Comparison of ENCODE assay signal across 17 cellular contexts in genomic region chr16:19697756-19698318, GRCh38. TPM values are rescaled to one million over a fixed set of nuclear protein-coding genes. Genes with fewer than 3 reads are reported as not detected.
DNase-seq lines count a peak whose midpoint lies in the region; ATAC-seq and TF ChIP-seq lines count a peak whose summit lies in the region.
"Had no signal": no experiment of that assay in that cellular context is flagged by ENCODE, and none has a peak within 500 bp of the region (broad histone marks: within the 10 kb centered on the region; RNA-seq: fewer than 3 reads in every experiment).

No MANE protein-coding gene starts in this region.

- no peak for TF ChIP-seq CTCF in suprapubic skin (IDR thresholded peaks at IDR 0.05)

- peaks cover 89% of the 10 kb centered on the region for H3K36me3 Mint-ChIP-seq in activated T-cell treated with anti-CD3 and anti-CD28 coated beads, Interleukin-2, amount 50 U/mL, for 24 hours (ENCODE audit: low read depth)
- H3K36me3 Mint-ChIP-seq in activated T-cell treated with anti-CD3 and anti-CD28 coated beads, Interleukin-2, amount 50 U/mL, for 4 hours (ENCODE audit: insufficient read depth), result peaks cover 26% of the 10 kb centered on the region
- peaks cover 29% of the 10 kb centered on the region for H3K36me3 Mint-ChIP-seq in activated naive CD8-positive, alpha-beta T cell treated with anti-CD3 and anti-CD28 coated beads for 36 hours
- peaks cover 21% of the 10 kb centered on the region for H3K36me3 Mint-ChIP-seq in memory B cell

- no peak for TF ChIP-seq POLR2A in suprapubic skin (IDR thresholded peaks at IDR 0.05)

- TF ChIP-seq EP300 in suprapubic skin (IDR thresholded peaks at IDR 0.05), result no peak

- H3K27ac ChIP-seq in suprapubic skin, result peak overlapping the region; percentile 85
- H3K27ac ChIP-seq: PC-9 had no signal

- peaks cover 54% of the 10 kb centered on the region for H3K4me1 ChIP-seq in suprapubic skin

- H3K9me3 ChIP-seq in suprapubic skin, result no peaks in the 10 kb centered on the region
- H3K9me3 ChIP-seq: A549, Caco-2 had no signal

- DNase-seq in activated T-cell treated with anti-CD3 and anti-CD28 coated beads, Interleukin-2, amount 50 U/mL, for 24 hours, result no peak
- no peak for DNase-seq in activated T-cell treated with anti-CD3 and anti-CD28 coated beads, Interleukin-2, amount 50 U/mL, for 4 hours
- DNase-seq in activated naive CD8-positive, alpha-beta T cell treated with anti-CD3 and anti-CD28 coated beads for 36 hours, result no peak
- no peak for DNase-seq in memory B cell (ENCODE audit: low spot score in 2 of 2)
- no peak for DNase-seq in suprapubic skin (ENCODE audit: low spot score in 2 of 2)
- no peak for DNase-seq in effector CD8-positive, alpha-beta T cell (lab: John Stamatoyannopoulos, UW)
- DNase-seq in NCI-H1105 treated with DMSO at 0.1 percent for 48 hours (lab: John Stamatoyannopoulos, UW), result no peak
- DNase-seq: activated CD4-positive, CD25-positive, alpha-beta regulatory T cell treated with anti-CD3 and anti-CD28 coated beads, Interleukin-2, amount 50 U/mL, for 72 hours; effector memory CD4-positive, alpha-beta T cell; foreskin melanocyte; GOT3; KG1; NCI-H510A treated with DMSO at 0.1 percent for 48 hours; PC-9 had no signal

- no peak overlapping the region for H3K4me3 Mint-ChIP-seq in activated T-cell treated with anti-CD3 and anti-CD28 coated beads, Interleukin-2, amount 50 U/mL, for 24 hours
- no peak overlapping the region for H3K4me3 Mint-ChIP-seq in activated T-cell treated with anti-CD3 and anti-CD28 coated beads, Interleukin-2, amount 50 U/mL, for 4 hours
- H3K4me3 Mint-ChIP-seq in activated naive CD8-positive, alpha-beta T cell treated with anti-CD3 and anti-CD28 coated beads for 36 hours, result no peak overlapping the region
- no peak overlapping the region for H3K4me3 Mint-ChIP-seq in memory B cell

- H3K27ac Mint-ChIP-seq in activated T-cell treated with anti-CD3 and anti-CD28 coated beads, Interleukin-2, amount 50 U/mL, for 24 hours, result peak overlapping the region; percentile 33
- peak overlapping the region; percentile 62 for H3K27ac Mint-ChIP-seq in activated naive CD8-positive, alpha-beta T cell treated with anti-CD3 and anti-CD28 coated beads for 36 hours
- H3K27ac Mint-ChIP-seq in memory B cell, result peak overlapping the region; percentile 17

- 78% methylated on average over 8 of the region's 8 CpGs for WGBS in suprapubic skin

- no peak for ATAC-seq in activated T-cell treated with anti-CD3 and anti-CD28 coated beads, Interleukin-2, amount 50 U/mL, for 4 hours
- ATAC-seq in memory B cell (ENCODE audit: low read depth) (no peak), HG02763 (IDR thresholded peaks at IDR 0.05; ENCODE audit: unreplicated experiment) (no peak)
- ATAC-seq: A549 had no signal

- peaks cover 61% of the 10 kb centered on the region for H3K4me1 Mint-ChIP-seq in activated T-cell treated with anti-CD3 and anti-CD28 coated beads, Interleukin-2, amount 50 U/mL, for 24 hours (ENCODE audit: low read depth)
- peaks cover 53% of the 10 kb centered on the region for H3K4me1 Mint-ChIP-seq in activated T-cell treated with anti-CD3 and anti-CD28 coated beads, Interleukin-2, amount 50 U/mL, for 4 hours (ENCODE audit: low read depth)
- peaks cover 30% of the 10 kb centered on the region for H3K4me1 Mint-ChIP-seq in activated naive CD8-positive, alpha-beta T cell treated with anti-CD3 and anti-CD28 coated beads for 36 hours
- no peaks in the 10 kb centered on the region for H3K4me1 Mint-ChIP-seq in memory B cell

- no peaks in the 10 kb centered on the region for H3K9me3 Mint-ChIP-seq in activated T-cell treated with anti-CD3 and anti-CD28 coated beads, Interleukin-2, amount 50 U/mL, for 24 hours
- no peaks in the 10 kb centered on the region for H3K9me3 Mint-ChIP-seq in activated T-cell treated with anti-CD3 and anti-CD28 coated beads, Interleukin-2, amount 50 U/mL, for 4 hours
- H3K9me3 Mint-ChIP-seq in activated naive CD8-positive, alpha-beta T cell treated with anti-CD3 and anti-CD28 coated beads for 36 hours, result no peaks in the 10 kb centered on the region
- no peaks in the 10 kb centered on the region for H3K9me3 Mint-ChIP-seq in memory B cell

- no peaks in the 10 kb centered on the region for H3K27me3 ChIP-seq in suprapubic skin

- H3K4me3 ChIP-seq in suprapubic skin, result no peak overlapping the region
- H3K4me3 ChIP-seq: A549, PC-9 had no signal

- H3K36me3 ChIP-seq in suprapubic skin, result peaks cover 26% of the 10 kb centered on the region

- H3K27me3 Mint-ChIP-seq in activated T-cell treated with anti-CD3 and anti-CD28 coated beads, Interleukin-2, amount 50 U/mL, for 24 hours, result no peaks in the 10 kb centered on the region
- no peaks in the 10 kb centered on the region for H3K27me3 Mint-ChIP-seq in activated T-cell treated with anti-CD3 and anti-CD28 coated beads, Interleukin-2, amount 50 U/mL, for 4 hours (ENCODE audit: low read depth)
- H3K27me3 Mint-ChIP-seq in activated naive CD8-positive, alpha-beta T cell treated with anti-CD3 and anti-CD28 coated beads for 36 hours, result no peaks in the 10 kb centered on the region
- no peaks in the 10 kb centered on the region for H3K27me3 Mint-ChIP-seq in memory B cell

RNA-seq across cellular contexts. Expression of gene KNOP1, which starts 20.2 kb away (rescaled TPM):
- total RNA-seq in activated T-cell treated with anti-CD3 and anti-CD28 coated beads, Interleukin-2, amount 50 U/mL, for 4 hours, result 10 to 100 TPM; 28.6 to 37.0 (median 33.6) TPM
- 10 to 100 TPM; 32.0 to 34.4 TPM for total RNA-seq in activated naive CD8-positive, alpha-beta T cell treated with anti-CD3 and anti-CD28 coated beads for 36 hours
- total RNA-seq in suprapubic skin, result 10 to 100 TPM in 3 of 4 donors, 1 to 10 TPM in 1; 7.9 to 22.8 (median 19.5) TPM

RNA-seq across cellular contexts. Expression of gene IQCK, which starts 20.2 kb away (rescaled TPM):
- 1 to 10 TPM; 3.2 to 5.4 (median 3.6) TPM for total RNA-seq in activated T-cell treated with anti-CD3 and anti-CD28 coated beads, Interleukin-2, amount 50 U/mL, for 4 hours
- total RNA-seq in activated naive CD8-positive, alpha-beta T cell treated with anti-CD3 and anti-CD28 coated beads for 36 hours, result 1 to 10 TPM; 3.3 to 4.0 TPM
- total RNA-seq in suprapubic skin, result 10 to 100 TPM; 10.7 to 21.6 (median 18.7) TPM
